29 cellular contexts compared by ENCODE assay signal in genomic region chr1:193065954-193066353, GRCh38. TPM values are rescaled to one million over a fixed set of nuclear protein-coding genes. Genes with fewer than 3 reads are reported as not detected.
DNase-seq lines count a peak whose midpoint lies in the region; ATAC-seq lines count a peak whose summit lies in the region.
"Had no signal": no experiment of that assay in that cellular context is flagged by ENCODE, and none has a peak within 500 bp of the region (broad histone marks: within the 10 kb centered on the region; RNA-seq: fewer than 3 reads in every experiment).

No MANE protein-coding gene starts in this region.

- H3K27me3 ChIP-seq in Karpas-422 (ENCODE audit: low read length): no peaks in the 10 kb centered on the region
- H3K27me3 ChIP-seq: brain microvascular endothelial cell, gastrocnemius medialis, neural progenitor cell, pancreas, Peyer's patch, vagina had no signal

- no peaks in the 10 kb centered on the region for H3K27me3 Mint-ChIP-seq in activated T-cell treated with anti-CD3 and anti-CD28 coated beads, Interleukin-2, amount 50 U/mL, for 72 hours (ENCODE audit: low read depth)
- no peaks in the 10 kb centered on the region for H3K27me3 Mint-ChIP-seq in activated naive CD8-positive, alpha-beta T cell treated with anti-CD3 and anti-CD28 coated beads, Interleukin-2, amount 50 U/mL, for 24 hours
- H3K27me3 Mint-ChIP-seq in naive thymus-derived CD8-positive, alpha-beta T cell: no peaks in the 10 kb centered on the region

- no peaks in the 10 kb centered on the region; the same call in 1 of the 2 replicates for H4K20me1 ChIP-seq in Karpas-422 (ENCODE audit: insufficient read depth, low read depth, low read length)

- no peaks in the 10 kb centered on the region for H3K9me2 ChIP-seq in Karpas-422 (replicated peaks; ENCODE audit: insufficient read depth, low read length)

- peaks cover 80% of the 10 kb centered on the region for H3K4me1 ChIP-seq in Karpas-422 (ENCODE audit: low read length)

- H3K36me3 Mint-ChIP-seq in activated T-cell treated with anti-CD3 and anti-CD28 coated beads, Interleukin-2, amount 50 U/mL, for 72 hours (ENCODE audit: insufficient read depth in 2 of 2): peaks cover 3 to 8% of the 10 kb centered on the region in 2 donors
- peaks cover 16% of the 10 kb centered on the region for H3K36me3 Mint-ChIP-seq in activated naive CD8-positive, alpha-beta T cell treated with anti-CD3 and anti-CD28 coated beads, Interleukin-2, amount 50 U/mL, for 24 hours (ENCODE audit: low read depth)
- H3K36me3 Mint-ChIP-seq in naive thymus-derived CD8-positive, alpha-beta T cell: peaks cover 0 to 6% (median 2%) of the 10 kb centered on the region in 3 donors

- peaks cover 76% of the 10 kb centered on the region for H3K4me1 Mint-ChIP-seq in activated T-cell treated with anti-CD3 and anti-CD28 coated beads, Interleukin-2, amount 50 U/mL, for 72 hours (ENCODE audit: low read depth)
- peaks cover 82% of the 10 kb centered on the region for H3K4me1 Mint-ChIP-seq in activated naive CD8-positive, alpha-beta T cell treated with anti-CD3 and anti-CD28 coated beads, Interleukin-2, amount 50 U/mL, for 24 hours
- H3K4me1 Mint-ChIP-seq in naive thymus-derived CD8-positive, alpha-beta T cell: peaks cover 25 to 78% (median 66%) of the 10 kb centered on the region in 4 donors

- H3K9me3 ChIP-seq in Karpas-422 (ENCODE audit: low read length): no peaks in the 10 kb centered on the region
- H3K9me3 ChIP-seq: gastrocnemius medialis, lower lobe of right lung, pancreas, Peyer's patch, vagina had no signal

- H3K4me3 Mint-ChIP-seq in activated T-cell treated with anti-CD3 and anti-CD28 coated beads, Interleukin-2, amount 50 U/mL, for 72 hours: peak overlapping the region in 1 of 2 donors; percentile 69
- H3K4me3 Mint-ChIP-seq in activated naive CD8-positive, alpha-beta T cell treated with anti-CD3 and anti-CD28 coated beads, Interleukin-2, amount 50 U/mL, for 24 hours: no peak overlapping the region
- H3K4me3 Mint-ChIP-seq in naive thymus-derived CD8-positive, alpha-beta T cell: no peak overlapping the region
- H3K4me3 Mint-ChIP-seq: activated T-cell treated with anti-CD3 and anti-CD28 coated beads, Interleukin-2, amount 50 U/mL, for 4 hours; neural progenitor cell had no signal

- POLR2A ChIA-PET in naive thymus-derived CD8-positive, alpha-beta T cell (lab: Charles Lee): no interaction called here

- H2AFZ ChIP-seq in Karpas-422 (ENCODE audit: low read length): no peak overlapping the region
- H2AFZ ChIP-seq: neural progenitor cell had no signal

- H3K27ac ChIP-seq in Karpas-422 (ENCODE audit: low read length): peak overlapping the region; percentile 48
- H3K27ac ChIP-seq: brain microvascular endothelial cell, C4-2B, gastrocnemius medialis, HL-60, KMS-11, lower lobe of right lung, neural progenitor cell, pancreas, Peyer's patch, skin epidermis, vagina had no signal

- peak overlapping the region; percentile 44 for H3K4me3 ChIP-seq in Karpas-422 (ENCODE audit: low read length)
- H3K4me3 ChIP-seq: gastrocnemius medialis, lower lobe of right lung, neural progenitor cell, pancreas, Peyer's patch, skin epidermis, vagina had no signal

- H3K79me2 ChIP-seq in Karpas-422 (ENCODE audit: low read length): peaks cover 99% of the 10 kb centered on the region

- H3K9me3 Mint-ChIP-seq in activated T-cell treated with anti-CD3 and anti-CD28 coated beads, Interleukin-2, amount 50 U/mL, for 72 hours: no peaks in the 10 kb centered on the region
- H3K9me3 Mint-ChIP-seq in activated naive CD8-positive, alpha-beta T cell treated with anti-CD3 and anti-CD28 coated beads, Interleukin-2, amount 50 U/mL, for 24 hours: peaks cover 3% of the 10 kb centered on the region
- H3K9me3 Mint-ChIP-seq in naive thymus-derived CD8-positive, alpha-beta T cell: no peaks in the 10 kb centered on the region
- H3K9me3 Mint-ChIP-seq: activated T-cell treated with anti-CD3 and anti-CD28 coated beads, Interleukin-2, amount 50 U/mL, for 4 hours had no signal

- H3K27ac Mint-ChIP-seq in activated T-cell treated with anti-CD3 and anti-CD28 coated beads, Interleukin-2, amount 50 U/mL, for 72 hours: peak overlapping the region; percentile 69
- H3K27ac Mint-ChIP-seq in activated naive CD8-positive, alpha-beta T cell treated with anti-CD3 and anti-CD28 coated beads, Interleukin-2, amount 50 U/mL, for 24 hours: peak overlapping the region; percentile 24
- peak overlapping the region; percentile 21 to 77 (median 47) for H3K27ac Mint-ChIP-seq in naive thymus-derived CD8-positive, alpha-beta T cell
- H3K27ac Mint-ChIP-seq: neural progenitor cell had no signal

- ATAC-seq in activated T-cell treated with anti-CD3 and anti-CD28 coated beads, Interleukin-2, amount 50 U/mL, for 72 hours (replicated peaks in 1 of 2): no peak
- ATAC-seq in activated naive CD8-positive, alpha-beta T cell treated with anti-CD3 and anti-CD28 coated beads, Interleukin-2, amount 50 U/mL, for 24 hours: no peak
- ATAC-seq in naive thymus-derived CD8-positive, alpha-beta T cell: no peak
- ATAC-seq in GM21360 (IDR thresholded peaks at IDR 0.05; ENCODE audit: unreplicated experiment): no peak
- ATAC-seq: activated T-cell treated with anti-CD3 and anti-CD28 coated beads, Interleukin-2, amount 50 U/mL, for 4 hours; gastrocnemius medialis; lower lobe of right lung; pancreas; stimulated activated naive CD8-positive, alpha-beta T cell treated with anti-CD3 and anti-CD28 coated beads, Interleukin-15, Interleukin-2, amounts not matched to agents 100 U/mL and 50 U/mL, for 24 hours had no signal

- peaks cover 21% of the 10 kb centered on the region for H3K36me3 ChIP-seq in Karpas-422 (ENCODE audit: insufficient read depth, low read length)
- H3K36me3 ChIP-seq: lower lobe of right lung, neural progenitor cell, pancreas, vagina had no signal

- no peak for DNase-seq in activated T-cell treated with anti-CD3 and anti-CD28 coated beads, Interleukin-2, amount 50 U/mL, for 72 hours
- DNase-seq in activated T-cell treated with anti-CD3 and anti-CD28 coated beads, Interleukin-2, amount 50 U/mL, for 1 hour: no peak
- DNase-seq in Karpas-422: no peak
- DNase-seq in activated naive CD8-positive, alpha-beta T cell treated with anti-CD3 and anti-CD28 coated beads, Interleukin-2, amount 50 U/mL, for 24 hours: no peak
- DNase-seq in naive thymus-derived CD8-positive, alpha-beta T cell: no peak
- no peak for DNase-seq in stimulated activated CD4-positive, alpha-beta T cell treated with anti-CD3 and anti-CD28 coated beads, Interleukin-4, amount 100 ng/mL, for 4 hours
- DNase-seq in hippocampal formation (lab: John Stamatoyannopoulos, UW): no peak
- DNase-seq: activated CD4-positive, alpha-beta T cell treated with anti-CD3 and anti-CD28 coated beads for 48 hours; activated T-cell treated with anti-CD3 and anti-CD28 coated beads, Interleukin-2, amount 50 U/mL, for 4 hours; brain microvascular endothelial cell; DND-41; gastrocnemius medialis; GF-D8; lower lobe of right lung; NCI-H1436; NCI-H345; NCI-H69; pancreas; Peyer's patch; SHP77; stimulated activated naive CD8-positive, alpha-beta T cell treated with anti-CD3 and anti-CD28 coated beads, Interleukin-15, Interleukin-2, amounts not matched to agents 100 U/mL and 50 U/mL, for 24 hours; T-helper 9 cell had no signal

- peak overlapping the region; percentile 55 for H3K4me2 ChIP-seq in Karpas-422 (ENCODE audit: low read depth, low read length, poor library complexity, severe bottlenecking)
- H3K4me2 ChIP-seq: KMS-11, neural progenitor cell had no signal

- H3K9ac ChIP-seq in Karpas-422 (ENCODE audit: low read length): peak overlapping the region; percentile 47
- H3K9ac ChIP-seq: KMS-11, neural progenitor cell had no signal

RNA-seq across cellular contexts. Expression of gene RO60, which starts 6.5 kb away (rescaled TPM):
- 10 to 100 TPM; 85.2 to 96.6 TPM for total RNA-seq in activated T-cell treated with anti-CD3 and anti-CD28 coated beads, Interleukin-2, amount 50 U/mL, for 72 hours
- 107 and 168 TPM in 2 replicates for total RNA-seq in Karpas-422 (2014; rRNA removed; shearing (Covaris generic); ENCODE audit: low replicate concordance)
- 10 to 100 TPM; 67.5 to 71.2 TPM for total RNA-seq in naive thymus-derived CD8-positive, alpha-beta T cell
- 100 to 1,000 TPM in 2 of 3 donors, 10 to 100 TPM in 1; 89.4 to 128 (median 104) TPM for polyA plus RNA-seq in naive thymus-derived CD8-positive, alpha-beta T cell

RNA-seq across cellular contexts. Expression of gene UCHL5, which starts 6.8 kb away (rescaled TPM):
- 10 to 100 TPM; 45.4 to 51.7 TPM for total RNA-seq in activated T-cell treated with anti-CD3 and anti-CD28 coated beads, Interleukin-2, amount 50 U/mL, for 72 hours
- 48.8 and 63.4 TPM in 2 replicates for total RNA-seq in Karpas-422 (2014; rRNA removed; shearing (Covaris generic); ENCODE audit: low replicate concordance)
- total RNA-seq in naive thymus-derived CD8-positive, alpha-beta T cell: 10 to 100 TPM; 33.2 to 42.1 TPM
- 10 to 100 TPM; 52.7 to 65.5 (median 63.8) TPM for polyA plus RNA-seq in naive thymus-derived CD8-positive, alpha-beta T cell

RNA-seq across cellular contexts. Expression of gene GLRX2, which starts 39.3 kb away (rescaled TPM):
- 10 to 100 TPM; 22.7 to 32.1 TPM for total RNA-seq in activated T-cell treated with anti-CD3 and anti-CD28 coated beads, Interleukin-2, amount 50 U/mL, for 72 hours
- 13.3 and 30.9 TPM in 2 replicates for total RNA-seq in Karpas-422 (2014; rRNA removed; shearing (Covaris generic); ENCODE audit: low replicate concordance)
- total RNA-seq in naive thymus-derived CD8-positive, alpha-beta T cell: 10 to 100 TPM; 14.7 to 15.9 TPM
- 10 to 100 TPM in 1 of 3 donors, 1 to 10 TPM in 2; 7.0 to 12.8 (median 9.4) TPM for polyA plus RNA-seq in naive thymus-derived CD8-positive, alpha-beta T cell

RNA-seq across cellular contexts. Expression of gene CDC73, which starts 55.9 kb away (rescaled TPM):
- total RNA-seq in activated T-cell treated with anti-CD3 and anti-CD28 coated beads, Interleukin-2, amount 50 U/mL, for 72 hours: 10 to 100 TPM; 49.1 to 49.7 TPM
- total RNA-seq in Karpas-422 (2014; rRNA removed; shearing (Covaris generic); ENCODE audit: low replicate concordance): 21.1 and 37.9 TPM in 2 replicates
- 10 to 100 TPM; 63.4 to 63.5 TPM for total RNA-seq in naive thymus-derived CD8-positive, alpha-beta T cell
- 10 to 100 TPM; 50.5 to 67.0 (median 55.0) TPM for polyA plus RNA-seq in naive thymus-derived CD8-positive, alpha-beta T cell
